19 cellular contexts compared by ENCODE assay signal in genomic region chr11:2994336-2994730, GRCh38. TPM values are rescaled to one million over a fixed set of nuclear protein-coding genes. Genes with fewer than 3 reads are reported as not detected.
DNase-seq lines count a peak whose midpoint lies in the region; ATAC-seq and TF ChIP-seq lines count a peak whose summit lies in the region.
"Had no signal": no experiment of that assay in that cellular context is flagged by ENCODE, and none has a peak within 500 bp of the region (broad histone marks: within the 10 kb centered on the region; RNA-seq: fewer than 3 reads in every experiment).

No MANE protein-coding gene starts in this region.

- H3K4me2 ChIP-seq in OCI-LY1 (ENCODE audit: low read length) (peak overlapping the region; percentile 23; the same call in 1 of the 2 replicates), neural progenitor cell (no peak overlapping the region)
- H3K4me2 ChIP-seq: SK-N-SH had no signal

- H3K27ac ChIP-seq in OCI-LY1 (ENCODE audit: low read depth, low read length, poor library complexity, severe bottlenecking) = peak overlapping the region; percentile 79
- no peak overlapping the region for H3K27ac ChIP-seq in coronary artery
- no peak overlapping the region for H3K27ac ChIP-seq in neural progenitor cell
- H3K27ac ChIP-seq: esophagus muscularis mucosa, gastroesophageal sphincter, thoracic aorta had no signal

- H3K4me3 ChIP-seq in OCI-LY1 (ENCODE audit: low read depth, low read length, poor library complexity, severe bottlenecking) (no peak overlapping the region), coronary artery (no peak overlapping the region), neural progenitor cell (no peak overlapping the region)
- H3K4me3 ChIP-seq: esophagus muscularis mucosa, gastroesophageal sphincter, K562, thoracic aorta had no signal

- no peaks in the 10 kb centered on the region for H3K36me3 Mint-ChIP-seq in neural progenitor cell
- H3K36me3 Mint-ChIP-seq in stimulated activated memory B cell treated with anti-CD40 and anti-IgM and Interleukin-4, amounts not matched to agents 10 μg/mL and 1 μg/mL and 100 μg/mL, for 72 hours = peaks cover under 1% of the 10 kb centered on the region

- H3K27me3 ChIP-seq in OCI-LY1 (ENCODE audit: insufficient read depth, low read length) (no peaks in the 10 kb centered on the region), neural progenitor cell (no peaks in the 10 kb centered on the region)
- H3K27me3 ChIP-seq: esophagus muscularis mucosa, gastroesophageal sphincter had no signal

- no peaks in the 10 kb centered on the region for H3K9me3 Mint-ChIP-seq in neural progenitor cell
- H3K9me3 Mint-ChIP-seq in stimulated activated memory B cell treated with anti-CD40 and anti-IgM and Interleukin-4, amounts not matched to agents 10 μg/mL and 1 μg/mL and 100 μg/mL, for 72 hours = no peaks in the 10 kb centered on the region
- H3K9me3 Mint-ChIP-seq: CD14-positive monocyte had no signal

- no peaks in the 10 kb centered on the region for H3K9me3 ChIP-seq in OCI-LY1 (ENCODE audit: low read length)
- H3K9me3 ChIP-seq in neural progenitor cell (ENCODE audit: low read depth) = no peaks in the 10 kb centered on the region
- H3K9me3 ChIP-seq: esophagus muscularis mucosa, gastroesophageal sphincter, SK-N-SH, thoracic aorta had no signal

- peak overlapping the region; percentile 33 for H3K4me3 Mint-ChIP-seq in neural progenitor cell
- no peak overlapping the region for H3K4me3 Mint-ChIP-seq in stimulated activated memory B cell treated with anti-CD40 and anti-IgM and Interleukin-4, amounts not matched to agents 10 μg/mL and 1 μg/mL and 100 μg/mL, for 72 hours
- H3K4me3 Mint-ChIP-seq: CD14-positive monocyte had no signal

- TF ChIP-seq CTCF in OCI-LY1 (IDR thresholded peaks at IDR 0.05; ENCODE audit: low read length) (no peak), coronary artery (IDR thresholded peaks at IDR 0.05) (no peak), neural progenitor cell (IDR thresholded peaks at IDR 0.05) (no peak)

- H3K4me1 Mint-ChIP-seq in neural progenitor cell = peaks cover 11% of the 10 kb centered on the region
- peaks cover 29% of the 10 kb centered on the region for H3K4me1 Mint-ChIP-seq in stimulated activated memory B cell treated with anti-CD40 and anti-IgM and Interleukin-4, amounts not matched to agents 10 μg/mL and 1 μg/mL and 100 μg/mL, for 72 hours

- peak overlapping the region; percentile 42; the same call in 1 of the 2 replicates for H3K9ac ChIP-seq in OCI-LY1 (ENCODE audit: low read length)
- H3K9ac ChIP-seq in neural progenitor cell = no peak overlapping the region
- H3K9ac ChIP-seq: SK-N-SH had no signal

- DNase-seq in activated CD8-positive, alpha-beta memory T cell treated with anti-CD3 and anti-CD28 coated beads, Interleukin-2, amount 50 U/mL, for 48 hours = peak; percentile 47
- DNase-seq in activated CD8-positive, alpha-beta memory T cell treated with anti-CD3 and anti-CD28 coated beads, Interleukin-2, amount 50 U/mL, for 4 hours = no peak
- DNase-seq in coronary artery (ENCODE audit: low spot score) (peak; percentile 64), neural progenitor cell (ENCODE audit: low spot score) (no peak)
- DNase-seq: ACHN; activated CD4-positive, alpha-beta T cell treated with anti-CD3 and anti-CD28 coated beads, Interleukin-2, amount 50 U/mL, for 4 hours; mesenchymal stem cell; NCI-H187; NCI-H345; SK-N-SH had no signal

- H3K27me3 Mint-ChIP-seq in neural progenitor cell (ENCODE audit: insufficient read depth, low read depth) = peaks cover 6% of the 10 kb centered on the region
- no peaks in the 10 kb centered on the region for H3K27me3 Mint-ChIP-seq in stimulated activated memory B cell treated with anti-CD40 and anti-IgM and Interleukin-4, amounts not matched to agents 10 μg/mL and 1 μg/mL and 100 μg/mL, for 72 hours

- peaks cover 29% of the 10 kb centered on the region for H3K4me1 ChIP-seq in OCI-LY1 (ENCODE audit: insufficient read depth, low read length, severe bottlenecking)
- peaks cover 12% of the 10 kb centered on the region for H3K4me1 ChIP-seq in neural progenitor cell

- peaks cover 24% of the 10 kb centered on the region for H3K79me2 ChIP-seq in OCI-LY1 (ENCODE audit: insufficient read depth, low read length)
- peaks cover 25% of the 10 kb centered on the region for H3K79me2 ChIP-seq in neural progenitor cell (ENCODE audit: low read depth)

- ATAC-seq in HG02973 (IDR thresholded peaks at IDR 0.05; ENCODE audit: unreplicated experiment) (no peak), GM19351 (IDR thresholded peaks at IDR 0.05; ENCODE audit: unreplicated experiment) (no peak)
- ATAC-seq in stimulated activated memory B cell treated with anti-CD40 and anti-IgM and Interleukin-4, amounts not matched to agents 10 μg/mL and 1 μg/mL and 100 μg/mL, for 72 hours = no peak
- ATAC-seq: gastroesophageal sphincter, K562 had no signal

- H3K27ac Mint-ChIP-seq in neural progenitor cell = peak overlapping the region; percentile 39
- no peak overlapping the region for H3K27ac Mint-ChIP-seq in stimulated activated memory B cell treated with anti-CD40 and anti-IgM and Interleukin-4, amounts not matched to agents 10 μg/mL and 1 μg/mL and 100 μg/mL, for 72 hours
- H3K27ac Mint-ChIP-seq: CD14-positive monocyte had no signal

- H3F3A ChIP-seq in OCI-LY1 (ENCODE audit: insufficient read depth, low read length) = no peaks in the 10 kb centered on the region
- peaks cover 16% of the 10 kb centered on the region for H3F3A ChIP-seq in neural progenitor cell (ENCODE audit: low read depth)

- no peaks in the 10 kb centered on the region for H3K36me3 ChIP-seq in OCI-LY1 (ENCODE audit: insufficient read depth, low read length)
- no peaks in the 10 kb centered on the region for H3K36me3 ChIP-seq in neural progenitor cell
- H3K36me3 ChIP-seq: thoracic aorta had no signal

- no peak overlapping the region; the same call in 1 of the 2 replicates for H2AFZ ChIP-seq in OCI-LY1 (ENCODE audit: low read length)
- no peak overlapping the region for H2AFZ ChIP-seq in neural progenitor cell (replicated peaks)

- H4K20me1 ChIP-seq in OCI-LY1 (ENCODE audit: insufficient read depth, low read length) (no peaks in the 10 kb centered on the region), neural progenitor cell (ENCODE audit: low read depth) (peaks cover 24% of the 10 kb centered on the region)

- H3K9me2 ChIP-seq in OCI-LY1 (ENCODE audit: low read depth, low read length) = no peaks in the 10 kb centered on the region
- H3K9me2 ChIP-seq: SK-N-SH had no signal

RNA-seq across cellular contexts. Expression of gene NAP1L4, which starts 2.2 kb away (rescaled TPM):
- 108 and 191 TPM in 2 replicates for total RNA-seq in neural progenitor cell (ENCODE audit: low replicate concordance)

Comparison
In these comparisons a context has a peak if more than half of its experiments do, and no peak if none do; other contexts are left out.
1. DNase-seq: peak in activated CD8-positive, alpha-beta memory T cell treated with anti-CD3 and anti-CD28 coated beads, Interleukin-2, amount 50 U/mL, for 48 hours (single experiment) and coronary artery (single experiment); none in activated CD8-positive, alpha-beta memory T cell treated with anti-CD3 and anti-CD28 coated beads, Interleukin-2, amount 50 U/mL, for 4 hours (single experiment) and neural progenitor cell (single experiment).